Comparison of ENCODE assay signal across 8 cellular contexts in the genomic region with DNA sequence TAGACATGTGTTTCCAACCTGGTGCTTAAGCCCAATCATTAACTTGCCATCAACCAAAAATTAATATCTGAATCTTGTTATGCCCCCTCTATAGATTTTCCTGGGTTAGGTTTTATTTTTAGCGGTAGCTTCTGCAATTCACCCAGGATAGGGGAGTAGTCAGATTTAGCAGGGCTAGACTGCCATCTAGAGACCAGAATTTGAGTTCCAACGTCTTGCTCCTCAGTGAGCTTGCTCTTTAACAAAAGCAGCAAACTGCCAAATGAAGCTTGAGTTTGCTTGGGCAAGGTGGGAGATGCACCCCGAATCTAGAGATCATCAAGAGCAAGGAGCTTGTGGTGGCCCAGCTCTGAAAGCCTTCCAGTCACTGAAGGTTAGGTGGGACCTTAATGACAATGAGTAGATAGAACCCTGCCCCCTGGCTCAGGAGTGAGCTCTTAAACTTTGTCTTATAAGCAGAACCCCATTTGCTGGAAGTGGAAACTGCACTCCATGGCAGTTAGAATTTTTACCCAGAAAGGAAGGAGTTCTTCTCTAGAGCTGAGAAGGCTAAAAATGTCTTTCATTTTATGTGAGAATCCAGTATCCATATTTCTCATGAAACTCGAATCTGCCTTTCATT.
DNase-seq lines count a peak whose midpoint lies in the region; ATAC-seq and TF ChIP-seq lines count a peak whose summit lies in the region.

No MANE protein-coding gene starts in this region.

- no peak overlapping the region for H3K27ac ChIP-seq in DND-41 (ENCODE audit: low read length)
- H3K27ac ChIP-seq in left lung: no peak overlapping the region
- no peak overlapping the region for H3K27ac ChIP-seq in uterus

- TF ChIP-seq POLR2A in uterus (IDR thresholded peaks at IDR 0.05): no peak

- no peaks in the 10 kb centered on the region for H3K36me3 ChIP-seq in DND-41 (ENCODE audit: insufficient read depth, low read length)
- H3K36me3 ChIP-seq in left lung: no peaks in the 10 kb centered on the region
- H3K36me3 ChIP-seq in uterus: no peaks in the 10 kb centered on the region

- H3K4me1 ChIP-seq in DND-41 (ENCODE audit: insufficient read depth, low read length) (no peaks in the 10 kb centered on the region), left lung (peaks cover 4 to 13% of the 10 kb centered on the region in 2 donors), uterus (peaks cover 0 to 4% of the 10 kb centered on the region in 2 donors)

- intact Hi-C loops in left lung (cut with DNase I) (loop anchor here in 1 of 2 donors (5.0 kb wide), 1 partner anchor 75 kb away; no protein-coding TSS in a partner anchor), uterus (cut with DNase I; ENCODE audit: low total_unique reads) (no loop called here)

- no peak overlapping the region for H3K9ac ChIP-seq in DND-41 (ENCODE audit: low read depth, low read length)

- no peak overlapping the region for H3K4me2 ChIP-seq in DND-41 (ENCODE audit: insufficient read depth, low read length)

- TF ChIP-seq CTCF in DND-41 (IDR thresholded peaks at IDR 0.05; ENCODE audit: borderline replicate concordance, extremely low read depth, low read length, poor library complexity, severe bottlenecking) (peak; percentile 66), choroid plexus epithelial cell (conservative IDR thresholded peaks at IDR 0.05; ENCODE audit: low read depth, low read length) (peak; percentile 78), left lung (IDR thresholded peaks at IDR 0.05) (peak; percentile 49 to 63), uterus (IDR thresholded peaks at IDR 0.05) (peak; percentile 63 to 73 (median 68))

- H3K9me3 ChIP-seq in DND-41 (ENCODE audit: insufficient read depth, low read length, severe bottlenecking): no peaks in the 10 kb centered on the region
- no peaks in the 10 kb centered on the region for H3K9me3 ChIP-seq in left lung
- H3K9me3 ChIP-seq in uterus: no peaks in the 10 kb centered on the region

- H4K20me1 ChIP-seq in DND-41 (ENCODE audit: insufficient read depth, low read length): no peaks in the 10 kb centered on the region

- DNase-seq in DND-41 (peak; percentile 24), NCI-H748 (lab: John Stamatoyannopoulos, UW; ENCODE audit: unreplicated experiment) (peak; percentile 80), choroid plexus epithelial cell (ENCODE audit: low read depth) (peak; percentile 89), left lung (no peak), uterus (peak; percentile 28 to 44)
- no peak for DNase-seq in stimulated activated CD8-positive, alpha-beta memory T cell treated with anti-CD3 and anti-CD28 coated beads, Interleukin-4, amount 100 ng/mL, for 48 hours

- H3K4me3 ChIP-seq in DND-41 (ENCODE audit: low read depth in 1 of 2, low read length in 2 of 2) (no peak overlapping the region), choroid plexus epithelial cell (ENCODE audit: low read depth, low read length) (no peak overlapping the region), left lung (no peak overlapping the region), uterus (no peak overlapping the region)

- no peaks in the 10 kb centered on the region for H3K27me3 ChIP-seq in DND-41 (ENCODE audit: insufficient read depth, low read length, poor library complexity)
- no peaks in the 10 kb centered on the region for H3K27me3 ChIP-seq in left lung
- H3K27me3 ChIP-seq in uterus: no peaks in the 10 kb centered on the region

- ATAC-seq in DND-41 (ENCODE audit: insufficient read depth, low read depth): no peak
- peak; percentile 48 for ATAC-seq in HG02610 (IDR thresholded peaks at IDR 0.05; ENCODE audit: unreplicated experiment)
- ATAC-seq in left lung: peak; percentile 94
- no peak for ATAC-seq in HG02642 (IDR thresholded peaks at IDR 0.05; ENCODE audit: poor library complexity, unreplicated experiment)

- no peaks in the 10 kb centered on the region for H3K79me2 ChIP-seq in DND-41 (ENCODE audit: insufficient read depth, low read length)

- no peak overlapping the region for H2AFZ ChIP-seq in DND-41 (ENCODE audit: low read depth, low read length)

Comparison
In these comparisons a context has a peak if more than half of its experiments do, and no peak if none do; other contexts are left out.
1. ATAC-seq: peak in HG02610 (single experiment) and left lung (single experiment); none in DND-41 (single experiment) and HG02642 (single experiment).
2. DNase-seq: peak in DND-41 (single experiment), NCI-H748 (single experiment), choroid plexus epithelial cell (single experiment) and uterus (2 of 2); none in left lung (0 of 2) and stimulated activated CD8-positive, alpha-beta memory T cell treated with anti-CD3 and anti-CD28 coated beads, Interleukin-4, amount 100 ng/mL, for 48 hours (single experiment).
3. Peak in every context shown above with its lines, with median percentiles within 50 percentile points of each other: CTCF ChIP-seq.